11 cellular contexts compared by ENCODE assay signal in the genomic region with DNA sequence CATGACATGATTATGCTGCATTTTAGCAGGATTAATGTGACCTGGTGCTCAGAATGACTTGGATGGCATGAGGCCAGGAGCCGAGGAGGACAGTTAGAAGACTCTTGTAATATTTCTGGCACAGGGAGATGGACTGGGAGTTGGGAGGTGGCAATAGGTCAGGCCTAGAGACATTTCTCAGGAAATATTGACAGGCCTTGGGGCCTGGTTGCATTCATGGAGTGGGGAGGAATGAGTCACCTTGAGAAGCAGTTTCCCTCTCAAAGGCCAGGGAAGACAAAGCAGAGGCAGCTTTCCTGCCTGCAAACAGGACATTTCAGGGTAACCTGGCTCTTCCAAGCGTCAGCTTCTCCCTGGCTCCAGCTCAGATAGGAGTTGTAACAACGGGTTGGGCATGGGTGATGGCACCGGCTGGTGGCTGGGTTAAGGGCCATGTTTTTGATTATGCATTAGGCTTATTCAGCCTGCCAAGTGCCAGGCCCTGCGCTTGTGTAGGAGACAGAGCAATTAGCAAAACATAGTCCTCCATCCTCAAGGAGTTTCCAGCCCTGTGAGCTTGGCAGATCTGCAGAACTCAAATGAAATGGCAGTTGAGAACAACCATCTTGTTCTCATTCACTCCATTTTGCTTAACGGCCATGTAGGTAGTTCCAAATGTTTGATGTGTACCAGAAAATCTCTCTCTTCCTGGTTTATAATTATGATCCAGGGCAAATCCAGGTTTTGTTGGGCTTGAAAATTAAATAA. TPM values are rescaled to one million over a fixed set of nuclear protein-coding genes. Genes with fewer than 3 reads are reported as not detected.
DNase-seq lines count a peak whose midpoint lies in the region; ATAC-seq and TF ChIP-seq lines count a peak whose summit lies in the region.
"Had no signal": no experiment of that assay in that cellular context is flagged by ENCODE, and none has a peak within 500 bp of the region (broad histone marks: within the 10 kb centered on the region; RNA-seq: fewer than 3 reads in every experiment).

No MANE protein-coding gene starts in this region.

- no peak overlapping the region for H3K14ac ChIP-seq in mesenchymal stem cell (ENCODE audit: low read length in 2 of 2)

- H2BK15ac ChIP-seq in mesenchymal stem cell (ENCODE audit: low read depth, poor library complexity, severe bottlenecking) = no peak overlapping the region

- DNase-seq in AG08395 (ENCODE audit: low spot score) (peak; percentile 71), adrenal gland (peak; percentile 47 to 88 (median 78)), mesenchymal stem cell (peak; percentile 73), foreskin melanocyte (no peak), epidermal melanocyte (ENCODE audit: insufficient read length, low spot score) (no peak)
- no peak for DNase-seq in stimulated activated naive CD4-positive, alpha-beta T cell (lab: John Stamatoyannopoulos, UW)
- DNase-seq: activated B cell treated with CpG ODN at 0.5 μM for 24 hours, cerebellar nuclear complex, NCI-H2171 treated with DMSO at 0.1 percent for 48 hours had no signal

- no peak for TF ChIP-seq POLR2A in adrenal gland (IDR thresholded peaks at IDR 0.05)

- H2BK12ac ChIP-seq in mesenchymal stem cell (ENCODE audit: low read length in 2 of 2) = peak overlapping the region in 1 of 2 experiments; percentile 3

- peaks cover 1% of the 10 kb centered on the region for H3K79me1 ChIP-seq in mesenchymal stem cell (replicated peaks; ENCODE audit: low read length, poor library complexity, severe bottlenecking)

- H3K4ac ChIP-seq in mesenchymal stem cell (ENCODE audit: low read depth in 1 of 2, low read length in 2 of 2) = peak overlapping the region in 1 of 2 experiments; percentile 24

- peak overlapping the region; percentile 70 for H4K8ac ChIP-seq in mesenchymal stem cell (ENCODE audit: low read length)

- intact Hi-C loops in adrenal gland (cut with DNase I) = no loop called here

- no peak overlapping the region for H3K18ac ChIP-seq in mesenchymal stem cell (ENCODE audit: low read depth in 1 of 2, low read length in 2 of 2)

- H2AK5ac ChIP-seq in mesenchymal stem cell (ENCODE audit: low read length, severe bottlenecking) = no peak overlapping the region

- H3K4me1 ChIP-seq in HEK293 (ENCODE audit: control insufficient read depth, insufficient read depth, low read length) (0 out of 2 replicates have a peak, but pooled peaks cover 3% of the 10 kb centered on the region), adrenal gland (replicated peaks in 1 of 2) (peaks cover 8 to 38% of the 10 kb centered on the region in 2 donors), mesenchymal stem cell (ENCODE audit: control insufficient read depth, insufficient read depth, low read depth, low read length) (peaks cover 26% of the 10 kb centered on the region)

- H2AFZ ChIP-seq in mesenchymal stem cell (ENCODE audit: low read depth, low read length) = no peak overlapping the region

- no peak overlapping the region for H3K23ac ChIP-seq in mesenchymal stem cell (ENCODE audit: low read length in 2 of 2)

- peak overlapping the region; percentile 33 for H3K9ac ChIP-seq in mesenchymal stem cell (ENCODE audit: low read length)

- no peak overlapping the region for H2BK120ac ChIP-seq in mesenchymal stem cell (ENCODE audit: low read depth, low read length)

- POLR2A ChIA-PET in HEK293 (lab: Yijun Ruan, JAX) = no interaction called here

- CTCF ChIA-PET in HEK293 (lab: Yijun Ruan, JAX) = no interaction called here

- H3K27ac ChIP-seq in HEK293 (ENCODE audit: extremely low read depth, low read depth, low read length) (no peak overlapping the region), adrenal gland (peak overlapping the region in 3 of 5 donors; percentile 24 to 62 (median 29)), mesenchymal stem cell (ENCODE audit: low read length, poor library complexity, severe bottlenecking) (peak overlapping the region; percentile 10)

- H3K27me3 ChIP-seq in adrenal gland (no peaks in the 10 kb centered on the region), mesenchymal stem cell (ENCODE audit: control insufficient read depth in 1 of 2, insufficient read depth in 1 of 2, low read length in 2 of 2) (no peaks in the 10 kb centered on the region)

- H3K9me3 ChIP-seq in HEK293 (ENCODE audit: control insufficient read depth, insufficient read depth, low read depth, low read length) (no peaks in the 10 kb centered on the region), adrenal gland (replicated peaks in 1 of 3) (no peaks in the 10 kb centered on the region), mesenchymal stem cell (ENCODE audit: control insufficient read depth, low read length) (no peaks in the 10 kb centered on the region)

- TF ChIP-seq CTCF in HEK293 (tag by site-specific recombination; IDR thresholded peaks at IDR 0.05) (no peak), adrenal gland (IDR thresholded peaks at IDR 0.05) (no peak)

- 48 to 56% (median 51%) methylated on average over 3 to 6 of the region's 6 CpGs for WGBS in adrenal gland, 4 donors
- WGBS in mesenchymal stem cell = 57% methylated on average over 5 of the region's 6 CpGs

- peak overlapping the region; percentile 47 for H4K91ac ChIP-seq in mesenchymal stem cell (ENCODE audit: low read length)

- H3K4me3 ChIP-seq in HEK293 (ENCODE audit: low read depth, low read length) (no peak overlapping the region), adrenal gland (no peak overlapping the region), mesenchymal stem cell (ENCODE audit: insufficient read depth in 1 of 2, low read depth in 1 of 2, low read length in 2 of 2) (no peak overlapping the region)

- no peak for ATAC-seq in GM18502 (IDR thresholded peaks at IDR 0.05; ENCODE audit: poor library complexity, unreplicated experiment)

- H3K4me2 ChIP-seq in mesenchymal stem cell (ENCODE audit: low read length, poor library complexity, severe bottlenecking) = no peak overlapping the region

- H3K36me3 ChIP-seq in HEK293 (ENCODE audit: control insufficient read depth in 2 of 2, insufficient read depth in 1 of 2, low read length in 2 of 2) = no peaks in the 10 kb centered on the region
- H3K36me3 ChIP-seq in adrenal gland (replicated peaks in 1 of 2) = no peaks in the 10 kb centered on the region
- no peaks in the 10 kb centered on the region for H3K36me3 ChIP-seq in mesenchymal stem cell (ENCODE audit: control insufficient read depth in 1 of 2, insufficient read depth in 2 of 2, low read depth in 1 of 2, low read length in 2 of 2)

- H2BK5ac ChIP-seq in mesenchymal stem cell (ENCODE audit: low read depth, low read length, poor library complexity, severe bottlenecking) = no peak overlapping the region

TF ChIP-seq in HEK293, 187 proteins besides CTCF, POLR2A, EP300 and RAD21:
- TF ChIP-seq PRDM1 (tag by site-specific recombination; IDR thresholded peaks at IDR 0.05) = peak; percentile 32; the same call in 1 of the 2 replicates
- TF ChIP-seq ZNF768 (tag by site-specific recombination; IDR thresholded peaks at IDR 0.05) = no peak
- TF ChIP-seq, protein P1, sequence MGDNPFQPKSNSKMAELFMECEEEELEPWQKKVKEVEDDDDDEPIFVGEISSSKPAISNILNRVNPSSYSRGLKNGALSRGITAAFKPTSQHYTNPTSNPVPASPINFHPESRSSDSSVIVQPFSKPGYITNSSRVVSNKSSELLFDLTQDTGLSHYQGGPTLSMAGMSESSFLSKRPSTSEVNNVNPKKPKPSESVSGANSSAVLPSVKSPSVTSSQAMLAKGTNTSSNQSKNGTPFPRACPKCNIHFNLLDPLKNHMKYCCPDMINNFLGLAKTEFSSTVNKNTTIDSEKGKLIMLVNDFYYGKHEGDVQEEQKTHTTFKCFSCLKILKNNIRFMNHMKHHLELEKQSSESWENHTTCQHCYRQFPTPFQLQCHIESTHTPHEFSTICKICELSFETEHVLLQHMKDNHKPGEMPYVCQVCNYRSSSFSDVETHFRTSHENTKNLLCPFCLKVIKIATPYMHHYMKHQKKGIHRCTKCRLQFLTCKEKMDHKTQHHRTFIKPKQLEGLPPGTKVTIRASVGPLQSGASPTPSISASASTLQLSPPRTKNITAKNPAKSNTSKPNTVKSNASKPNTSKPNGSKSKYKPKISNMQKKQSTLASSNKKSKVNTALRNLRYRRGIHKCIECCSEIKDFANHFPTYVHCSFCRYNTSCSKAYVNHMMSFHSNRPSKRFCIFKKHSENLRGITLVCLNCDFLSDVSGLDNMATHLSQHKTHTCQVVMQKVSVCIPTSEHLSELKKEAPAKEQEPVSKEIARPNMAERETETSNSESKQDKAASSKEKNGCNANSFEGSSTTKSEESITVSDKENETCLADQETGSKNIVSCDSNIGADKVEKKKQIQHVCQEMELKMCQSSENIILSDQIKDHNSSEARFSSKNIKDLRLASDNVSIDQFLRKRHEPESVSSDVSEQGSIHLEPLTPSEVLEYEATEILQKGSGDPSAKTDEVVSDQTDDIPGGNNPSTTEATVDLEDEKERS (tag by site-specific recombination; IDR thresholded peaks at IDR 0.05) = 0 out of 2 replicates have a peak, but pooled peaks have one; percentile 5

RNA-seq across cellular contexts. Expression of a gene that starts 38.2 kb away (rescaled TPM):
- total RNA-seq in adrenal gland = 10 to 100 TPM; 29.3 to 79.3 (median 52.7) TPM
- polyA plus RNA-seq in adrenal gland = 10 to 100 TPM; 18.4 to 37.5 (median 19.5) TPM
- polyA plus RNA-seq in mesenchymal stem cell (2013, experiment 1 of 2) = 69.5 TPM
- polyA plus RNA-seq in mesenchymal stem cell (2013, experiment 2 of 2) = 67.5 TPM

Comparison
In these comparisons a context has a peak if more than half of its experiments do, and no peak if none do; other contexts are left out.
1. DNase-seq: peak in AG08395 (single experiment), adrenal gland (7 of 7) and mesenchymal stem cell (single experiment); none in foreskin melanocyte (single experiment), stimulated activated naive CD4-positive, alpha-beta T cell (0 of 6) and epidermal melanocyte (single experiment).